1 cellular context compared by ENCODE assay signal in genomic region chr2:68032702-68033101, GRCh38.
TF ChIP-seq lines count a peak whose summit lies in the region.

No MANE protein-coding gene starts in this region.

TF ChIP-seq in K562, 482 proteins besides CTCF, POLR2A, EP300 and RAD21:
- TF ChIP-seq RFX5 (IDR thresholded peaks at IDR 0.05; ENCODE audit: low read depth, low read length) (no peak), CREB3L1 (IDR thresholded peaks at IDR 0.05; ENCODE audit: borderline replicate concordance, low read depth) (no peak), ID3 (CRISPR knock-in tag; IDR thresholded peaks at IDR 0.05) (no peak), ID3 (tag; IDR thresholded peaks at IDR 0.05) (no peak), ZNF512 (tag; IDR thresholded peaks at IDR 0.05) (no peak)
